Comparison of ENCODE assay signal across 1 cellular context in genomic region chr19:39145180-39145953, GRCh38.
TF ChIP-seq lines count a peak whose summit lies in the region.

No MANE protein-coding gene starts in this region.

TF ChIP-seq in HepG2, 621 proteins besides CTCF, POLR2A, EP300 and RAD21 (continued from another document and continues in another):
- TF ChIP-seq CERS6 (CRISPR knock-in tag; IDR thresholded peaks at IDR 0.05) = no peak
- 0 out of 2 replicates have a peak, but pooled peaks have one; percentile 24 for TF ChIP-seq KLF12 (CRISPR knock-in tag; IDR thresholded peaks at IDR 0.05; ENCODE audit: borderline replicate concordance)
- TF ChIP-seq ZNF260 (CRISPR knock-in tag; IDR thresholded peaks at IDR 0.05; ENCODE audit: borderline replicate concordance, low read depth) = no peak
- TF ChIP-seq SATB2 (CRISPR knock-in tag; IDR thresholded peaks at IDR 0.05) = no peak
- no peak for TF ChIP-seq FOXK1 (CRISPR knock-in tag; IDR thresholded peaks at IDR 0.05; ENCODE audit: borderline replicate concordance, low read depth)
- TF ChIP-seq, protein P1, sequence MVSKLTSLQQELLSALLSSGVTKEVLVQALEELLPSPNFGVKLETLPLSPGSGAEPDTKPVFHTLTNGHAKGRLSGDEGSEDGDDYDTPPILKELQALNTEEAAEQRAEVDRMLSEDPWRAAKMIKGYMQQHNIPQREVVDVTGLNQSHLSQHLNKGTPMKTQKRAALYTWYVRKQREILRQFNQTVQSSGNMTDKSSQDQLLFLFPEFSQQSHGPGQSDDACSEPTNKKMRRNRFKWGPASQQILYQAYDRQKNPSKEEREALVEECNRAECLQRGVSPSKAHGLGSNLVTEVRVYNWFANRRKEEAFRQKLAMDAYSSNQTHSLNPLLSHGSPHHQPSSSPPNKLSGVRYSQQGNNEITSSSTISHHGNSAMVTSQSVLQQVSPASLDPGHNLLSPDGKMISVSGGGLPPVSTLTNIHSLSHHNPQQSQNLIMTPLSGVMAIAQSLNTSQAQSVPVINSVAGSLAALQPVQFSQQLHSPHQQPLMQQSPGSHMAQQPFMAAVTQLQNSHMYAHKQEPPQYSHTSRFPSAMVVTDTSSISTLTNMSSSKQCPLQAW (CRISPR knock-in tag; IDR thresholded peaks at IDR 0.05) = no peak
- no peak for TF ChIP-seq ZHX2 (IDR thresholded peaks at IDR 0.05; ENCODE audit: low read depth)
- no peak for TF ChIP-seq ZHX2 (CRISPR knock-in tag; IDR thresholded peaks at IDR 0.05; ENCODE audit: borderline replicate concordance)
- TF ChIP-seq MED1 (CRISPR knock-in tag; IDR thresholded peaks at IDR 0.05) = peak; percentile 50
- TF ChIP-seq ZBTB33 (CRISPR knock-in tag; IDR thresholded peaks at IDR 0.05) = no peak
- TF ChIP-seq ZFP41 (CRISPR knock-in tag; IDR thresholded peaks at IDR 0.05; ENCODE audit: borderline replicate concordance) = no peak
- no peak for TF ChIP-seq MZF1 (CRISPR knock-in tag; IDR thresholded peaks at IDR 0.05; ENCODE audit: borderline replicate concordance)
- TF ChIP-seq ATF7 (IDR thresholded peaks at IDR 0.05) = no peak
- TF ChIP-seq ATF7 (CRISPR knock-in tag; IDR thresholded peaks at IDR 0.05) = 0 out of 2 replicates have a peak, but pooled peaks have one; percentile 6
- TF ChIP-seq BRCA1 (CRISPR knock-in tag; IDR thresholded peaks at IDR 0.05) = no peak
- no peak for TF ChIP-seq ZNF781 (CRISPR knock-in tag; IDR thresholded peaks at IDR 0.05; ENCODE audit: borderline replicate concordance, not compliant biosample characterization)
- TF ChIP-seq, protein P2, sequence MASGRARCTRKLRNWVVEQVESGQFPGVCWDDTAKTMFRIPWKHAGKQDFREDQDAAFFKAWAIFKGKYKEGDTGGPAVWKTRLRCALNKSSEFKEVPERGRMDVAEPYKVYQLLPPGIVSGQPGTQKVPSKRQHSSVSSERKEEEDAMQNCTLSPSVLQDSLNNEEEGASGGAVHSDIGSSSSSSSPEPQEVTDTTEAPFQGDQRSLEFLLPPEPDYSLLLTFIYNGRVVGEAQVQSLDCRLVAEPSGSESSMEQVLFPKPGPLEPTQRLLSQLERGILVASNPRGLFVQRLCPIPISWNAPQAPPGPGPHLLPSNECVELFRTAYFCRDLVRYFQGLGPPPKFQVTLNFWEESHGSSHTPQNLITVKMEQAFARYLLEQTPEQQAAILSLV (CRISPR knock-in tag; IDR thresholded peaks at IDR 0.05; ENCODE audit: borderline replicate concordance) = 0 out of 2 replicates have a peak, but pooled peaks have one; percentile 45
- no peak for TF ChIP-seq ZNF180 (CRISPR knock-in tag; IDR thresholded peaks at IDR 0.05; ENCODE audit: borderline replicate concordance, low read depth)
- TF ChIP-seq, protein P3, sequence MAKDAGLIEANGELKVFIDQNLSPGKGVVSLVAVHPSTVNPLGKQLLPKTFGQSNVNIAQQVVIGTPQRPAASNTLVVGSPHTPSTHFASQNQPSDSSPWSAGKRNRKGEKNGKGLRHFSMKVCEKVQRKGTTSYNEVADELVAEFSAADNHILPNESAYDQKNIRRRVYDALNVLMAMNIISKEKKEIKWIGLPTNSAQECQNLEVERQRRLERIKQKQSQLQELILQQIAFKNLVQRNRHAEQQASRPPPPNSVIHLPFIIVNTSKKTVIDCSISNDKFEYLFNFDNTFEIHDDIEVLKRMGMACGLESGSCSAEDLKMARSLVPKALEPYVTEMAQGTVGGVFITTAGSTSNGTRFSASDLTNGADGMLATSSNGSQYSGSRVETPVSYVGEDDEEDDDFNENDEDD (CRISPR knock-in tag; IDR thresholded peaks at IDR 0.05; ENCODE audit: borderline replicate concordance) = no peak; the same call in 1 of the 2 replicates
- TF ChIP-seq NFYB (CRISPR knock-in tag; IDR thresholded peaks at IDR 0.05) = no peak
- TF ChIP-seq CEBPB (IDR thresholded peaks at IDR 0.05; ENCODE audit: borderline replicate concordance, low read depth, low read length) = no peak
- no peak for TF ChIP-seq ZNF737 (CRISPR knock-in tag; IDR thresholded peaks at IDR 0.05; ENCODE audit: borderline replicate concordance)
- no peak for TF ChIP-seq ZNF761 (CRISPR knock-in tag; conservative IDR thresholded peaks at IDR 0.05)
- no peak for TF ChIP-seq ZNF230 (CRISPR knock-in tag; IDR thresholded peaks at IDR 0.05)
- no peak for TF ChIP-seq SMARCC2 (IDR thresholded peaks at IDR 0.05)
- no peak; the same call in 1 of the 2 replicates for TF ChIP-seq ZSCAN21 (CRISPR knock-in tag; IDR thresholded peaks at IDR 0.05; ENCODE audit: borderline replicate concordance)
- no peak for TF ChIP-seq AFF4 (CRISPR knock-in tag; IDR thresholded peaks at IDR 0.05)
- TF ChIP-seq MATR3 (CRISPR knock-in tag; IDR thresholded peaks at IDR 0.05) = no peak
- no peak for TF ChIP-seq ZNF530 (CRISPR knock-in tag; IDR thresholded peaks at IDR 0.05; ENCODE audit: low read depth)
- TF ChIP-seq MAFG (CRISPR knock-in tag; IDR thresholded peaks at IDR 0.05) = no peak
- TF ChIP-seq ZNF75D (CRISPR knock-in tag; IDR thresholded peaks at IDR 0.05; ENCODE audit: borderline replicate concordance) = no peak
- TF ChIP-seq TBP (CRISPR knock-in tag; IDR thresholded peaks at IDR 0.05) = no peak
- no peak; the same call in 1 of the 2 replicates for TF ChIP-seq MXD1 (CRISPR knock-in tag; IDR thresholded peaks at IDR 0.05)
- TF ChIP-seq ZNF652 (CRISPR knock-in tag; IDR thresholded peaks at IDR 0.05; ENCODE audit: borderline replicate concordance, low read depth) = no peak
- no peak for TF ChIP-seq ZNF335 (CRISPR knock-in tag; IDR thresholded peaks at IDR 0.05)
- TF ChIP-seq, protein P4, sequence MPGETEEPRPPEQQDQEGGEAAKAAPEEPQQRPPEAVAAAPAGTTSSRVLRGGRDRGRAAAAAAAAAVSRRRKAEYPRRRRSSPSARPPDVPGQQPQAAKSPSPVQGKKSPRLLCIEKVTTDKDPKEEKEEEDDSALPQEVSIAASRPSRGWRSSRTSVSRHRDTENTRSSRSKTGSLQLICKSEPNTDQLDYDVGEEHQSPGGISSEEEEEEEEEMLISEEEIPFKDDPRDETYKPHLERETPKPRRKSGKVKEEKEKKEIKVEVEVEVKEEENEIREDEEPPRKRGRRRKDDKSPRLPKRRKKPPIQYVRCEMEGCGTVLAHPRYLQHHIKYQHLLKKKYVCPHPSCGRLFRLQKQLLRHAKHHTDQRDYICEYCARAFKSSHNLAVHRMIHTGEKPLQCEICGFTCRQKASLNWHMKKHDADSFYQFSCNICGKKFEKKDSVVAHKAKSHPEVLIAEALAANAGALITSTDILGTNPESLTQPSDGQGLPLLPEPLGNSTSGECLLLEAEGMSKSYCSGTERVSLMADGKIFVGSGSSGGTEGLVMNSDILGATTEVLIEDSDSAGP (CRISPR knock-in tag; IDR thresholded peaks at IDR 0.05; ENCODE audit: borderline replicate concordance) = peak; percentile 64; the same call in 1 of the 2 replicates
- peak; percentile 75 for TF ChIP-seq ZFY (CRISPR knock-in tag; IDR thresholded peaks at IDR 0.05)
- TF ChIP-seq, protein P5, sequence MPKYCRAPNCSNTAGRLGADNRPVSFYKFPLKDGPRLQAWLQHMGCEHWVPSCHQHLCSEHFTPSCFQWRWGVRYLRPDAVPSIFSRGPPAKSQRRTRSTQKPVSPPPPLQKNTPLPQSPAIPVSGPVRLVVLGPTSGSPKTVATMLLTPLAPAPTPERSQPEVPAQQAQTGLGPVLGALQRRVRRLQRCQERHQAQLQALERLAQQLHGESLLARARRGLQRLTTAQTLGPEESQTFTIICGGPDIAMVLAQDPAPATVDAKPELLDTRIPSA (CRISPR knock-in tag; IDR thresholded peaks at IDR 0.05; ENCODE audit: borderline replicate concordance) = no peak
- TF ChIP-seq RARA (CRISPR knock-in tag; IDR thresholded peaks at IDR 0.05) = no peak
- no peak for TF ChIP-seq ZNF33A (CRISPR knock-in tag; IDR thresholded peaks at IDR 0.05; ENCODE audit: borderline replicate concordance)
- TF ChIP-seq ZNF782 (CRISPR knock-in tag; IDR thresholded peaks at IDR 0.05; ENCODE audit: borderline replicate concordance) = no peak
- TF ChIP-seq ZFAT (CRISPR knock-in tag; conservative IDR thresholded peaks at IDR 0.05) = no peak
- 0 out of 2 replicates have a peak, but pooled peaks have one; percentile 46 for TF ChIP-seq ZNF598 (CRISPR knock-in tag; IDR thresholded peaks at IDR 0.05; ENCODE audit: borderline replicate concordance)
- TF ChIP-seq ZFP1 (CRISPR knock-in tag; IDR thresholded peaks at IDR 0.05) = no peak
- peak; percentile 67; the same call in 1 of the 2 replicates for TF ChIP-seq ZNF788 (CRISPR knock-in tag; IDR thresholded peaks at IDR 0.05; ENCODE audit: borderline replicate concordance)
- TF ChIP-seq U2AF1 (optimal IDR thresholded peaks at IDR 0.05; ENCODE audit: low read depth, low read length) = no peak
